ENCODE assay signal across 9 cellular contexts in the genomic region with DNA sequence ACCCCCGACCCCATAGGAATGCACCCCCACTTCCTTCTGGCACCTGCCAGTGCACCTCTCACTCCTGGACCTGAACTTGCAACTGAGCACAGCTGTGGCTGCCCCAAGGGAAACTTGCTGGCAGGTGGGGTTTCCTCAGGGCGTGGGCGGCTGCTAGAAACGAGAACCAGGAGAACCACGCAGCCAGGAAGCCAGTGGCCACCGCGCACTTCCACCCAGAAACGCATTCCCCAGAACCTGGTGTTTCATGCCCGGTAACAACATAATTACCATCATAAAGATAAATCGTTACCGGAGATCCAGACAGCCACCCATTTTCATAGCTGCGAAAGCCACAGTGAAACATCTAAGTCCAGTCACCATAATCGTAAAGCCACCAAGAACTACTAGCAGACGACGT.
DNase-seq lines count a peak whose midpoint lies in the region; ATAC-seq and TF ChIP-seq lines count a peak whose summit lies in the region.
"Had no signal": no experiment of that assay in that cellular context is flagged by ENCODE, and none has a peak within 500 bp of the region (broad histone marks: within the 10 kb centered on the region; RNA-seq: fewer than 3 reads in every experiment).

No MANE protein-coding gene starts in this region.

- peak overlapping the region; percentile 85 for H3K4me3 Mint-ChIP-seq in activated T-helper 17 cell treated with anti-CD3 and anti-CD28 coated beads, Interleukin-2, amount 50 U/mL, for 72 hours

- H3K9ac ChIP-seq in GM23248: no peak overlapping the region

- in situ Hi-C loops in GM23248 (cut with MboI): no loop called here

- H3K9me3 Mint-ChIP-seq in activated T-helper 17 cell treated with anti-CD3 and anti-CD28 coated beads, Interleukin-2, amount 50 U/mL, for 72 hours: no peaks in the 10 kb centered on the region

- H3K27ac Mint-ChIP-seq in activated T-helper 17 cell treated with anti-CD3 and anti-CD28 coated beads, Interleukin-2, amount 50 U/mL, for 72 hours: peak overlapping the region; percentile 85

- 0 out of 2 replicates have a peak, but pooled peaks cover 7% of the 10 kb centered on the region for H3F3A ChIP-seq in GM23248 (ENCODE audit: insufficient read depth)

- peaks cover 92% of the 10 kb centered on the region for H3K79me2 ChIP-seq in GM23248 (ENCODE audit: insufficient read depth)

- H3K4me1 ChIP-seq in GM23248 (ENCODE audit: insufficient read depth): peaks cover 10% of the 10 kb centered on the region; the same call in 1 of the 2 replicates

- peaks cover 56% of the 10 kb centered on the region for H3K36me3 Mint-ChIP-seq in activated T-helper 17 cell treated with anti-CD3 and anti-CD28 coated beads, Interleukin-2, amount 50 U/mL, for 72 hours (ENCODE audit: low read depth)

- WGBS in GM23248 (ENCODE audit: low coverage in 1 of 2, low lambda C conversion rate in 2 of 2, missing lambda C conversion rate in 2 of 2), 2 experiments: 89% methylated on average over 14 to 15 of the region's 15 CpGs

- H3K27me3 ChIP-seq in GM23248 (replicated peaks; ENCODE audit: insufficient read depth): no peaks in the 10 kb centered on the region

- H3K4me3 ChIP-seq in foreskin fibroblast (ENCODE audit: low read depth in 1 of 2, low read length in 2 of 2) (no peak overlapping the region), GM23248 (no peak overlapping the region)

- no peak for TF ChIP-seq CTCF in foreskin fibroblast (IDR thresholded peaks at IDR 0.05; ENCODE audit: low read depth, low read length)

- H3K9me2 ChIP-seq in GM23248 (ENCODE audit: insufficient read depth): no peaks in the 10 kb centered on the region

- no peak overlapping the region for H3K27ac ChIP-seq in GM23248

- no peaks in the 10 kb centered on the region for H3K36me3 ChIP-seq in GM23248 (ENCODE audit: low read depth)

- DNase-seq in stimulated activated CD4-positive, alpha-beta T cell treated with anti-CD3 and anti-CD28 coated beads, Interleukin-4, amount 100 ng/mL, for 4 hours: peak; percentile 55 to 59
- DNase-seq in foreskin fibroblast (no peak), NCI-H2081 treated with DMSO at 0.1 percent for 48 hours (lab: John Stamatoyannopoulos, UW) (no peak), NCI-H2227 treated with DMSO at 0.1 percent for 48 hours (lab: John Stamatoyannopoulos, UW) (no peak), GM23248 (no peak)
- DNase-seq: NCI-H1092 treated with DMSO at 0.1 percent for 48 hours had no signal

- peaks cover 38% of the 10 kb centered on the region for H3K4me1 Mint-ChIP-seq in activated T-helper 17 cell treated with anti-CD3 and anti-CD28 coated beads, Interleukin-2, amount 50 U/mL, for 72 hours

- no peak overlapping the region for H2AFZ ChIP-seq in GM23248

- no peaks in the 10 kb centered on the region for H4K20me1 ChIP-seq in GM23248 (ENCODE audit: insufficient read depth)

- ATAC-seq in GM18868 (IDR thresholded peaks at IDR 0.05; ENCODE audit: unreplicated experiment) (peak; percentile 66), HG03342 (IDR thresholded peaks at IDR 0.05; ENCODE audit: unreplicated experiment) (peak; percentile 66)
- peak; percentile 83 for ATAC-seq in activated T-helper 17 cell treated with anti-CD3 and anti-CD28 coated beads, Interleukin-2, amount 50 U/mL, for 72 hours (replicated peaks)

- no peaks in the 10 kb centered on the region for H3K9me3 ChIP-seq in GM23248 (ENCODE audit: low read depth)

- no peaks in the 10 kb centered on the region for H3K27me3 Mint-ChIP-seq in activated T-helper 17 cell treated with anti-CD3 and anti-CD28 coated beads, Interleukin-2, amount 50 U/mL, for 72 hours

- no peak overlapping the region for H3K4me2 ChIP-seq in GM23248 (ENCODE audit: unreplicated experiment)

Comparison
In these comparisons a context has a peak if more than half of its experiments do, and no peak if none do; other contexts are left out.
1. DNase-seq: peak in stimulated activated CD4-positive, alpha-beta T cell treated with anti-CD3 and anti-CD28 coated beads, Interleukin-4, amount 100 ng/mL, for 4 hours (2 of 2); none in foreskin fibroblast (0 of 2), NCI-H2081 treated with DMSO at 0.1 percent for 48 hours (single experiment), NCI-H2227 treated with DMSO at 0.1 percent for 48 hours (single experiment) and GM23248 (single experiment).
2. Peak in every context shown above with its lines, with median percentiles within 50 percentile points of each other: ATAC-seq.